Comparison of ENCODE assay signal across 12 cellular contexts in the genomic region with DNA sequence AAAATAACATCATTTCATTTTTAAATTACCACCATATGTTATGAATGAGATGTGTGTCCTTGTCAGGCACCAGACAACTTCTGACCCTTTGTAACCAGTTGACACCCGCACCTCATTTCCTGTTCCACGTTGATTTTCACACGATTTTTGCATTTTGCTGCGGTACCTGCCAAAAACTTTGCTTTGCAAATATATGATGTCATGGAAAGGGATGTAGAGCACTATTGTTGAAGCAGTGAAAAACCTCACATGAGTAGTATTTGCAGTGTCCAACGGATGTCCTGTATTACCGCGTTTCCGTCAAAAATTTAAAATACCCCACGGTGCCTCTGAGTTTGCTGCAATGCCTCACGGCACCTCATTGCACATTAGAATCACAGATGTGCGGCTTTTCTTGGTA.
DNase-seq lines count a peak whose midpoint lies in the region; ATAC-seq and TF ChIP-seq lines count a peak whose summit lies in the region.
"Had no signal": no experiment of that assay in that cellular context is flagged by ENCODE, and none has a peak within 500 bp of the region (broad histone marks: within the 10 kb centered on the region; RNA-seq: fewer than 3 reads in every experiment).

No MANE protein-coding gene starts in this region.

- H3K4me3 Mint-ChIP-seq in activated B cell treated with CpG ODN at 0.5 μM for 24 hours = no peak overlapping the region
- H3K4me3 Mint-ChIP-seq: activated naive CD4-positive, alpha-beta T cell treated with anti-CD3 and anti-CD28 coated beads, Interleukin-2, amount 10 ng/mL, durations not matched to agents 7 days and 5 days had no signal

- H3K36me3 ChIP-seq in GM06990 (ENCODE audit: control insufficient read depth, insufficient read depth, low read length) = peaks cover 1% of the 10 kb centered on the region; the same call in 1 of the 2 replicates
- H3K36me3 ChIP-seq: WERI-Rb-1 had no signal

- no peaks in the 10 kb centered on the region for H3K9me3 Mint-ChIP-seq in activated B cell treated with CpG ODN at 0.5 μM for 24 hours
- H3K9me3 Mint-ChIP-seq: activated naive CD4-positive, alpha-beta T cell treated with anti-CD3 and anti-CD28 coated beads, Interleukin-2, amount 10 ng/mL, durations not matched to agents 7 days and 5 days had no signal

- H3K4me1 Mint-ChIP-seq in activated B cell treated with CpG ODN at 0.5 μM for 24 hours = peaks cover 21% of the 10 kb centered on the region

- H3K27me3 Mint-ChIP-seq in activated B cell treated with CpG ODN at 0.5 μM for 24 hours = no peaks in the 10 kb centered on the region
- H3K27me3 Mint-ChIP-seq: activated naive CD4-positive, alpha-beta T cell treated with anti-CD3 and anti-CD28 coated beads, Interleukin-2, amount 10 ng/mL, durations not matched to agents 7 days and 5 days had no signal

- POLR2A ChIA-PET in activated B cell treated with CpG ODN at 0.5 μM for 24 hours (lab: Charles Lee) = no interaction called here

- ATAC-seq in GM19395 (IDR thresholded peaks at IDR 0.05; ENCODE audit: unreplicated experiment) (peak; percentile 85), HG02943 (IDR thresholded peaks at IDR 0.05; ENCODE audit: low read depth, unreplicated experiment) (peak; percentile 72), activated B cell treated with CpG ODN at 0.5 μM for 24 hours (ENCODE audit: low read depth) (peak; percentile 61), left lobe of liver (no peak)

- H3K27ac Mint-ChIP-seq in activated B cell treated with CpG ODN at 0.5 μM for 24 hours = peak overlapping the region; percentile 30
- H3K27ac Mint-ChIP-seq: activated naive CD4-positive, alpha-beta T cell treated with anti-CD3 and anti-CD28 coated beads, Interleukin-2, amount 10 ng/mL, durations not matched to agents 7 days and 5 days had no signal

- intact Hi-C loops in activated B cell treated with CpG ODN at 0.5 μM for 24 hours (cut with micrococcal nuclease) = no loop called here

- TF ChIP-seq CTCF in GM06990 (IDR thresholded peaks at IDR 0.05; ENCODE audit: insufficient read depth, low read length, poor library complexity, severe bottlenecking) = no peak
- no peak for TF ChIP-seq CTCF in activated B cell treated with CpG ODN at 0.5 μM for 24 hours (IDR thresholded peaks at IDR 0.05)

- CTCF ChIA-PET in activated B cell treated with CpG ODN at 0.5 μM for 24 hours (lab: Charles Lee) = no interaction called here

- peak; percentile 71 for DNase-seq in GM06990 (ENCODE audit: extremely low read depth, insufficient read length)
- no peak for DNase-seq in activated B cell treated with CpG ODN at 0.5 μM for 24 hours
- DNase-seq in NCI-H510A (lab: John Stamatoyannopoulos, UW) = no peak
- no peak for DNase-seq in activated naive CD4-positive, alpha-beta T cell treated with anti-CD3 and anti-CD28 coated beads, Interleukin-2, amount 50 U/mL, for 16 hours
- DNase-seq in left lobe of liver (ENCODE audit: low spot score) = no peak
- DNase-seq in NCI-H524 (lab: John Stamatoyannopoulos, UW) = no peak
- DNase-seq: activated naive CD4-positive, alpha-beta T cell treated with anti-CD3 and anti-CD28 coated beads, Interleukin-2, amount 10 ng/mL, durations not matched to agents 7 days and 5 days; effector memory CD4-positive, alpha-beta T cell; NCI-H1092 treated with DMSO at 0.1 percent for 48 hours; WERI-Rb-1 had no signal

- no peaks in the 10 kb centered on the region for H3K27me3 ChIP-seq in GM06990 (replicated peaks; ENCODE audit: control insufficient read depth, insufficient read depth, low read length)

- H3K4me3 ChIP-seq in GM06990 (replicated peaks; ENCODE audit: low read depth, low read length) = no peak overlapping the region

- peaks cover 48% of the 10 kb centered on the region for H3K36me3 Mint-ChIP-seq in activated B cell treated with CpG ODN at 0.5 μM for 24 hours (ENCODE audit: low read depth)
